Comparison of ENCODE assay signal across 10 cellular contexts in genomic region chr3:23653647-23654525, GRCh38.
DNase-seq lines count a peak whose midpoint lies in the region; ATAC-seq, FAIRE-seq and TF ChIP-seq lines count a peak whose summit lies in the region.
"Had no signal": no experiment of that assay in that cellular context is flagged by ENCODE, and none has a peak within 500 bp of the region (broad histone marks: within the 10 kb centered on the region; RNA-seq: fewer than 3 reads in every experiment).

No MANE protein-coding gene starts in this region.

- no peak for TF ChIP-seq RAD21 in K562 (CRISPR knock-in tag; conservative IDR thresholded peaks at IDR 0.05 in 1 of 2, IDR thresholded peaks at IDR 0.05 in 1 of 2)

- POLR2A ChIA-PET in K562 (lab: Yijun Ruan, JAX): no interaction called here

- H3K4me3 ChIP-seq in K562: no peak overlapping the region
- no peak overlapping the region for H3K4me3 ChIP-seq in right atrium auricular region

- H3K4me1 ChIP-seq in K562 (replicated peaks in 1 of 2; ENCODE audit: control insufficient read depth in 2 of 2, insufficient read depth in 2 of 2, low read length in 2 of 2) (no peaks in the 10 kb centered on the region), right atrium auricular region (no peaks in the 10 kb centered on the region)

- H3K9me1 ChIP-seq in K562 (ENCODE audit: control insufficient read depth, insufficient read depth, low read length): no peaks in the 10 kb centered on the region

- BruUV-seq in K562 (replicated peaks; lab: Mats Ljungman, UMichigan): no TSS peak

- CTCF ChIA-PET in K562 (lab: Yijun Ruan, JAX; ENCODE audit: low intra/inter-chr PET ratio): no interaction called here

- H3K27me3 ChIP-seq in K562 (ENCODE audit: control insufficient read depth in 2 of 2, insufficient read depth in 2 of 2, low read length in 2 of 2) (peaks cover 0 to under 1% of the 10 kb centered on the region in 2 experiments; a peak in 1 of 5 replicates), right atrium auricular region (no peaks in the 10 kb centered on the region)

- H3K36me3 ChIP-seq in K562 (ENCODE audit: control insufficient read depth, insufficient read depth, low read length) (no peaks in the 10 kb centered on the region), right atrium auricular region (no peaks in the 10 kb centered on the region)

- H3K27ac ChIP-seq in K562 (ENCODE audit: extremely low read depth, low read depth, low read length) (no peak overlapping the region), right atrium auricular region (no peak overlapping the region)

- no peaks in the 10 kb centered on the region for H4K20me1 ChIP-seq in K562 (replicated peaks; ENCODE audit: control insufficient read depth, insufficient read depth, low read length)

- 2% methylated on average over 9 of the region's 9 CpGs for WGBS in K562 (ENCODE audit: insufficient coverage, low coverage, missing lambda C conversion rate)

- H3K79me2 ChIP-seq in K562 (ENCODE audit: control insufficient read depth, insufficient read depth, low read length): no peaks in the 10 kb centered on the region

- no peak overlapping the region for H3K4me2 ChIP-seq in K562 (ENCODE audit: insufficient read depth, low read length)

- H2AFZ ChIP-seq in K562 (ENCODE audit: low read depth, low read length): no peak overlapping the region

- H3K9me3 ChIP-seq in K562 (replicated peaks; ENCODE audit: control insufficient read depth, insufficient read depth, low read depth, low read length) (no peaks in the 10 kb centered on the region), right atrium auricular region (peaks cover 0 to 9% of the 10 kb centered on the region in 2 donors)

- TF ChIP-seq CTCF in K562 (IDR thresholded peaks at IDR 0.05 in 2 of 3, conservative IDR thresholded peaks at IDR 0.05 in 1 of 3; ENCODE audit: insufficient read depth in 2 of 3, low read depth in 1 of 3, low read length in 3 of 3): no peak
- no peak for TF ChIP-seq CTCF in right atrium auricular region (IDR thresholded peaks at IDR 0.05)

- in situ Hi-C loops in K562 (cut with MboI): no loop called here

- H3K9ac ChIP-seq in K562 (ENCODE audit: insufficient read depth in 1 of 2, low read depth in 2 of 2, low read length in 2 of 2): no peak overlapping the region

- DNase-seq in K562 (ENCODE audit: extremely low read depth in 1 of 4, low spot score in 3 of 4): no peak
- DNase-seq in cortex of kidney (lab: John Stamatoyannopoulos, UW): no peak
- no peak for DNase-seq in KG1 (lab: John Stamatoyannopoulos, UW)
- DNase-seq in right atrium auricular region (ENCODE audit: low spot score): no peak
- DNase-seq: hypothalamus, OCI-M1 had no signal

- FAIRE-seq in K562 (lab: Jason Lieb, UNC): peak; percentile 61

- TF ChIP-seq EP300 in K562 (IDR thresholded peaks at IDR 0.05; ENCODE audit: low read length): no peak

- intact Hi-C loops in K562 (cut with micrococcal nuclease): no loop called here

- peak; percentile 92 for ATAC-seq in GM18519 (IDR thresholded peaks at IDR 0.05; ENCODE audit: low FRiP score, unreplicated experiment)
- ATAC-seq in GM21447 (IDR thresholded peaks at IDR 0.05; ENCODE audit: unreplicated experiment): peak; percentile 95
- ATAC-seq in HG03135 (IDR thresholded peaks at IDR 0.05; ENCODE audit: unreplicated experiment): peak; percentile 91
- ATAC-seq in K562: no peak
- ATAC-seq in esophagus mucosa: no peak

- TF ChIP-seq POLR2A in K562 (conservative IDR thresholded peaks at IDR 0.05): no peak

TF ChIP-seq in K562, 482 proteins besides CTCF, POLR2A, EP300 and RAD21:
- TF ChIP-seq ZNF143 (CRISPR knock-in tag; IDR thresholded peaks at IDR 0.05): no peak
- TF ChIP-seq PTRF (tag; IDR thresholded peaks at IDR 0.05): no peak
- TF ChIP-seq RBM34 (IDR thresholded peaks at IDR 0.05; ENCODE audit: borderline replicate concordance, insufficient read depth, low read length): no peak
TF ChIP-seq in K562: peak in this region for 0.

Comparison
In these comparisons a context has a peak if more than half of its experiments do, and no peak if none do; other contexts are left out.
1. ATAC-seq: peak in GM18519 (single experiment), GM21447 (single experiment) and HG03135 (single experiment); none in K562 (single experiment) and esophagus mucosa (single experiment).